Comparison of ENCODE assay signal across 1 cellular context in the genomic region with DNA sequence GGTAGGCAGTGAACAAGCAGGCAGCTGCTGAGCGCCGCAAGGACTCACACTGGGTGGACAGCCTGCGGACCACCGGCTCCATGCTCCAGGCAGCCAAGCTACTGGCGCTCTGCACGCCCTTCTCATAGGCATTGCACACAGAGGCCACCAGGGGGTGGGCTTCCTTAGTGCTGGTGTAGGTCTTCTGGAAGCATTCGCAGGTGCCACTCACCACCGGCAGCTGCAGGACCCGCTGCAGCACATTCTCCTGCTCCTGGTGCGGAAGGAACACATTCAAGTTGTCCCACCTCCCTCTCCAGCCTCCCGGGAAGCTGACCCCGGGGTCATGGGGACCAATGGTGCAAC.
TF ChIP-seq lines count a peak whose summit lies in the region.

No MANE protein-coding gene starts in this region.

TF ChIP-seq in H1, 55 proteins besides CTCF, POLR2A, EP300 and RAD21:
- TF ChIP-seq TCF12 (IDR thresholded peaks at IDR 0.05; ENCODE audit: low read depth, low read length), result 0 out of 2 replicates have a peak, but pooled peaks have one; percentile 22
- no peak; the same call in 1 of the 2 replicates for TF ChIP-seq TBP (IDR thresholded peaks at IDR 0.05; ENCODE audit: low read depth, low read length)
- no peak for TF ChIP-seq SIX5 (IDR thresholded peaks at IDR 0.05; ENCODE audit: low read depth, low read length)
- TF ChIP-seq, protein P1, sequence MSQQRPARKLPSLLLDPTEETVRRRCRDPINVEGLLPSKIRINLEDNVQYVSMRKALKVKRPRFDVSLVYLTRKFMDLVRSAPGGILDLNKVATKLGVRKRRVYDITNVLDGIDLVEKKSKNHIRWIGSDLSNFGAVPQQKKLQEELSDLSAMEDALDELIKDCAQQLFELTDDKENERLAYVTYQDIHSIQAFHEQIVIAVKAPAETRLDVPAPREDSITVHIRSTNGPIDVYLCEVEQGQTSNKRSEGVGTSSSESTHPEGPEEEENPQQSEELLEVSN (IDR thresholded peaks at IDR 0.05), result 0 out of 2 replicates have a peak, but pooled peaks have one; percentile 11
- no peak for TF ChIP-seq CHD1 (IDR thresholded peaks at IDR 0.05; ENCODE audit: low read depth, low read length)
- TF ChIP-seq TEAD4 (IDR thresholded peaks at IDR 0.05; ENCODE audit: low read depth, low read length), result no peak
- TF ChIP-seq SP4 (IDR thresholded peaks at IDR 0.05; ENCODE audit: low read length), result no peak
- 0 out of 2 replicates have a peak, but pooled peaks have one; percentile 19 for TF ChIP-seq KDM1A (IDR thresholded peaks at IDR 0.05; ENCODE audit: borderline replicate concordance, low read length)
- TF ChIP-seq EZH2 (IDR thresholded peaks at IDR 0.05; ENCODE audit: low read depth, low read length, severe bottlenecking), result no peak
- TF ChIP-seq, protein P2, sequence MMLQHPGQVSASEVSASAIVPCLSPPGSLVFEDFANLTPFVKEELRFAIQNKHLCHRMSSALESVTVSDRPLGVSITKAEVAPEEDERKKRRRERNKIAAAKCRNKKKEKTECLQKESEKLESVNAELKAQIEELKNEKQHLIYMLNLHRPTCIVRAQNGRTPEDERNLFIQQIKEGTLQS (IDR thresholded peaks at IDR 0.05; ENCODE audit: insufficient read depth, low read depth, low read length), result no peak
- TF ChIP-seq SUZ12 (IDR thresholded peaks at IDR 0.05; ENCODE audit: low read length), result no peak
- no peak for TF ChIP-seq SP2 (IDR thresholded peaks at IDR 0.05; ENCODE audit: low read length)
- no peak for TF ChIP-seq SRF (IDR thresholded peaks at IDR 0.05; ENCODE audit: low read depth, low read length)
- TF ChIP-seq BCL11A (IDR thresholded peaks at IDR 0.05; ENCODE audit: low read depth in 2 of 2, low read length in 2 of 2), result no peak
- 0 out of 2 replicates have a peak, but pooled peaks have one; percentile 40 for TF ChIP-seq YY1 (IDR thresholded peaks at IDR 0.05; ENCODE audit: low read depth, low read length)
- TF ChIP-seq, protein P3, sequence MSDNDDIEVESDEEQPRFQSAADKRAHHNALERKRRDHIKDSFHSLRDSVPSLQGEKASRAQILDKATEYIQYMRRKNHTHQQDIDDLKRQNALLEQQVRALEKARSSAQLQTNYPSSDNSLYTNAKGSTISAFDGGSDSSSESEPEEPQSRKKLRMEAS (IDR thresholded peaks at IDR 0.05), result peak; percentile 46
- TF ChIP-seq CREB1 (IDR thresholded peaks at IDR 0.05), result peak; percentile 20; the same call in 1 of the 2 replicates
